ENCODE assay signal across 40 cellular contexts in the genomic region with DNA sequence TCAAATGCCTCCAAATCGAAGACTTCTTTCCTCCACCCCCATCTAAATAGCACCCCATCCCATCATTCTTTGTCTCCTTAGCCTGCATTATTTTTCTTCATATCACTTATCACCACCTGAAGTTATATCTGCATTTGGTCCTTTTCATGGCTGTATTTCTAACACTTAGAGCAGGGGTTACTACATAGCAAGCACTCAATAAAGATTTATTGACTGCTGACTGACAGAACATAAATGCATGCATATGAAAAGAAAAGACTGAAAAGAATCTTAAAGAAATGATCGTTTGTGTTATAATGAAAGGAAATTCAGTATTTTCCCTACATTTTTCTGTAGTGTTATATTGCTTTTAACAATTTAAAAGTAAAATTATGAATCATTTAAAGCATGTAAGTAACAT. TPM values are rescaled to one million over a fixed set of nuclear protein-coding genes. Genes with fewer than 3 reads are reported as not detected.
"Had no signal": no experiment of that assay in that cellular context is flagged by ENCODE, and none has a peak within 500 bp of the region (broad histone marks: within the 10 kb centered on the region; RNA-seq: fewer than 3 reads in every experiment).

No MANE protein-coding gene starts in this region.

- H3K9me3 Mint-ChIP-seq: activated CD4-positive, alpha-beta memory T cell treated with anti-CD3 and anti-CD28 coated beads for 36 hours; activated CD4-positive, alpha-beta T cell treated with anti-CD3 and anti-CD28 coated beads, Interleukin-2, amount 10 ng/mL, durations not matched to agents 24 days and 14 days; activated naive CD4-positive, alpha-beta T cell treated with anti-CD3 and anti-CD28 coated beads for 36 hours; activated naive CD8-positive, alpha-beta T cell treated with anti-CD3 and anti-CD28 coated beads for 36 hours; activated T-helper 1 cell treated with anti-CD3 and anti-CD28 coated beads, Interleukin-12 subunit alpha, Interleukin-12 subunit beta, Interleukin-2, Interleukin-4 antibody, amounts not matched to agents 30 ng/mL and 10 ng/mL and 1 ng/mL, durations not matched to agents 14 hours and 24 hours and 36 hours; immature natural killer cell; natural killer cell; T-helper 1 cell treated with Interleukin-12 subunit alpha and Interleukin-12 subunit beta and Interleukin-4 antibody, amounts not matched to agents 30 μg/mL and 1 μg/mL, for 36 hours; type B pancreatic cell had no signal

- H3K4me1 ChIP-seq: adrenal gland, ascending aorta, uterus had no signal

- H3K4me3 Mint-ChIP-seq: activated CD4-positive, alpha-beta memory T cell treated with anti-CD3 and anti-CD28 coated beads for 36 hours; activated CD4-positive, alpha-beta T cell treated with anti-CD3 and anti-CD28 coated beads, Interleukin-2, amount 10 ng/mL, durations not matched to agents 24 days and 14 days; activated naive CD4-positive, alpha-beta T cell treated with anti-CD3 and anti-CD28 coated beads for 36 hours; activated naive CD8-positive, alpha-beta T cell treated with anti-CD3 and anti-CD28 coated beads for 36 hours; activated T-helper 1 cell treated with anti-CD3 and anti-CD28 coated beads, Interleukin-12 subunit alpha, Interleukin-12 subunit beta, Interleukin-2, Interleukin-4 antibody, amounts not matched to agents 30 ng/mL and 10 ng/mL and 1 ng/mL, durations not matched to agents 14 hours and 24 hours and 36 hours; brain; immature natural killer cell; natural killer cell; T-helper 1 cell treated with Interleukin-12 subunit alpha and Interleukin-12 subunit beta and Interleukin-4 antibody, amounts not matched to agents 30 μg/mL and 1 μg/mL, for 36 hours; type B pancreatic cell had no signal

- H3K27me3 ChIP-seq: adrenal gland, ascending aorta, cardiac muscle cell, right lobe of liver, uterus had no signal

- ATAC-seq: esophagus mucosa; left colon; natural killer cell; right lobe of liver; stimulated activated naive CD8-positive, alpha-beta T cell treated with anti-CD3 and anti-CD28 coated beads, Interleukin-15, Interleukin-2, amounts not matched to agents 100 U/mL and 50 U/mL, for 24 hours had no signal

- DNase-seq: activated CD4-positive, alpha-beta memory T cell treated with anti-CD3 and anti-CD28 coated beads for 36 hours; activated CD4-positive, alpha-beta T cell treated with anti-CD3 and anti-CD28 coated beads, Interleukin-2, amount 10 ng/mL, durations not matched to agents 24 days and 14 days; activated CD4-positive, CD25-positive, alpha-beta regulatory T cell treated with anti-CD3 and anti-CD28 coated beads, Interleukin-2, amount 50 U/mL, for 72 hours; activated CD8-positive, alpha-beta memory T cell treated with anti-CD3 and anti-CD28 coated beads, Interleukin-2, amount 50 U/mL, for 4 hours; activated effector memory CD4-positive, alpha-beta T cell treated with anti-CD3 and anti-CD28 coated beads, Interleukin-2, amount 50 U/mL, for 16 hours; activated naive CD4-positive, alpha-beta T cell treated with anti-CD3 and anti-CD28 coated beads for 36 hours; activated naive CD8-positive, alpha-beta T cell treated with anti-CD3 and anti-CD28 coated beads for 36 hours; activated T-cell treated with anti-CD3 and anti-CD28 coated beads, Interleukin-2, amount 50 U/mL, for 1 hour; adrenal gland; cerebellar nuclear complex; cortex of kidney; foreskin fibroblast; head of caudate nucleus; hypothalamus; immature natural killer cell; kidney; left colon; midbrain; natural killer cell; posterior cingulate gyrus; right lobe of liver; stimulated activated CD4-positive, alpha-beta T cell treated with anti-CD3 and anti-CD28 coated beads, Interleukin-2, amount 100 ng/mL, for 48 hours; stimulated activated naive CD8-positive, alpha-beta T cell treated with anti-CD3 and anti-CD28 coated beads, Interleukin-15, Interleukin-2, amounts not matched to agents 100 U/mL and 50 U/mL, for 24 hours; T-helper 9 cell; uterus had no signal

- H3K36me3 ChIP-seq: adrenal gland, ascending aorta, cardiac muscle cell, right lobe of liver, thoracic aorta, uterus had no signal

- H3K27ac ChIP-seq: adrenal gland, ascending aorta, cardiac muscle cell, right lobe of liver, thoracic aorta, uterus had no signal

- H3K27me3 Mint-ChIP-seq: activated naive CD8-positive, alpha-beta T cell treated with anti-CD3 and anti-CD28 coated beads for 36 hours; type B pancreatic cell had no signal

- H3K9me3 ChIP-seq: adrenal gland, ascending aorta, right lobe of liver, thoracic aorta, uterus had no signal

- H3K27ac Mint-ChIP-seq: activated CD4-positive, alpha-beta memory T cell treated with anti-CD3 and anti-CD28 coated beads for 36 hours; activated CD4-positive, alpha-beta T cell treated with anti-CD3 and anti-CD28 coated beads, Interleukin-2, amount 10 ng/mL, durations not matched to agents 24 days and 14 days; activated naive CD4-positive, alpha-beta T cell treated with anti-CD3 and anti-CD28 coated beads for 36 hours; activated naive CD8-positive, alpha-beta T cell treated with anti-CD3 and anti-CD28 coated beads for 36 hours; activated T-helper 1 cell treated with anti-CD3 and anti-CD28 coated beads, Interleukin-12 subunit alpha, Interleukin-12 subunit beta, Interleukin-2, Interleukin-4 antibody, amounts not matched to agents 30 ng/mL and 10 ng/mL and 1 ng/mL, durations not matched to agents 14 hours and 24 hours and 36 hours; brain; immature natural killer cell; natural killer cell; T-helper 1 cell treated with Interleukin-12 subunit alpha and Interleukin-12 subunit beta and Interleukin-4 antibody, amounts not matched to agents 30 μg/mL and 1 μg/mL, for 36 hours; type B pancreatic cell had no signal

- FAIRE-seq: kidney, TTC549 had no signal

- H3K36me3 Mint-ChIP-seq: activated CD4-positive, alpha-beta memory T cell treated with anti-CD3 and anti-CD28 coated beads for 36 hours; activated naive CD8-positive, alpha-beta T cell treated with anti-CD3 and anti-CD28 coated beads for 36 hours; brain; immature natural killer cell; natural killer cell; type B pancreatic cell had no signal

- H3K4me1 Mint-ChIP-seq: brain had no signal

- H3K4me3 ChIP-seq: adrenal gland, ascending aorta, cardiac muscle cell, right lobe of liver, thoracic aorta, uterus had no signal

RNA-seq across cellular contexts. Expression of gene LRRC31, which starts 1.4 kb away (rescaled TPM):
- total RNA-seq: activated CD4-positive, alpha-beta memory T cell treated with anti-CD3 and anti-CD28 coated beads for 36 hours; activated CD4-positive, alpha-beta T cell treated with anti-CD3 and anti-CD28 coated beads, Interleukin-2, amount 10 ng/mL, durations not matched to agents 24 days and 14 days; activated CD8-positive, alpha-beta memory T cell treated with anti-CD3 and anti-CD28 coated beads for 36 hours; activated naive CD4-positive, alpha-beta T cell treated with anti-CD3 and anti-CD28 coated beads for 36 hours; activated naive CD8-positive, alpha-beta T cell treated with anti-CD3 and anti-CD28 coated beads for 36 hours; activated T-helper 1 cell treated with anti-CD3 and anti-CD28 coated beads, Interleukin-12 subunit alpha, Interleukin-12 subunit beta, Interleukin-2, Interleukin-4 antibody, amounts not matched to agents 30 ng/mL and 10 ng/mL and 1 ng/mL, durations not matched to agents 14 hours and 24 hours and 36 hours; adrenal gland; ascending aorta; cardiac muscle cell; esophagus mucosa; natural killer cell; osteoblast; skeletal muscle tissue; thoracic aorta had no signal
- polyA plus RNA-seq: adrenal gland, cardiac muscle cell, immature natural killer cell had no signal

RNA-seq across cellular contexts. Expression of gene SAMD7, which starts 43.0 kb away (rescaled TPM):
- total RNA-seq: activated CD4-positive, alpha-beta memory T cell treated with anti-CD3 and anti-CD28 coated beads for 36 hours; activated CD4-positive, alpha-beta T cell treated with anti-CD3 and anti-CD28 coated beads, Interleukin-2, amount 10 ng/mL, durations not matched to agents 24 days and 14 days; activated CD8-positive, alpha-beta memory T cell treated with anti-CD3 and anti-CD28 coated beads for 36 hours; activated naive CD4-positive, alpha-beta T cell treated with anti-CD3 and anti-CD28 coated beads for 36 hours; activated naive CD8-positive, alpha-beta T cell treated with anti-CD3 and anti-CD28 coated beads for 36 hours; activated T-helper 1 cell treated with anti-CD3 and anti-CD28 coated beads, Interleukin-12 subunit alpha, Interleukin-12 subunit beta, Interleukin-2, Interleukin-4 antibody, amounts not matched to agents 30 ng/mL and 10 ng/mL and 1 ng/mL, durations not matched to agents 14 hours and 24 hours and 36 hours; adrenal gland; ascending aorta; cardiac muscle cell; esophagus mucosa; kidney; left colon; liver; natural killer cell; osteoblast; renal cortical epithelial cell; right lobe of liver; skeletal muscle tissue; subcutaneous adipose tissue; thoracic aorta; uterus had no signal
- polyA plus RNA-seq: adrenal gland, cardiac muscle cell, immature natural killer cell, liver had no signal

RNA-seq across cellular contexts. Expression of gene LRRIQ4, which starts 55.7 kb away (rescaled TPM):
- total RNA-seq: ascending aorta, esophagus mucosa, kidney, natural killer cell, renal cortical epithelial cell, right lobe of liver, skeletal muscle tissue, thoracic aorta had no signal
- polyA plus RNA-seq: cardiac muscle cell, immature natural killer cell, liver had no signal
